In genomic region chr3:122081543-122081942, GRCh38 we compare ENCODE assay signal across 13 cellular contexts. TPM values are rescaled to one million over a fixed set of nuclear protein-coding genes. Genes with fewer than 3 reads are reported as not detected.
DNase-seq lines count a peak whose midpoint lies in the region; ATAC-seq and TF ChIP-seq lines count a peak whose summit lies in the region.
"Had no signal": no experiment of that assay in that cellular context is flagged by ENCODE, and none has a peak within 500 bp of the region (broad histone marks: within the 10 kb centered on the region; RNA-seq: fewer than 3 reads in every experiment).

No MANE protein-coding gene starts in this region.

- H2AFZ ChIP-seq in OCI-LY1 (ENCODE audit: low read length) = no peak overlapping the region
- H2AFZ ChIP-seq: GM23248 had no signal

- ATAC-seq in natural killer cell treated with Interleukin-12 subunit alpha and Interleukin-12 subunit beta and Interleukin-15 and Interleukin-18, amount 100 ng/mL, for 72 hours = peak; percentile 79 to 81
- ATAC-seq in natural killer cell (no peak), HG02588 (IDR thresholded peaks at IDR 0.05; ENCODE audit: unreplicated experiment) (peak; percentile 30), HG03354 (IDR thresholded peaks at IDR 0.05; ENCODE audit: poor library complexity, severe bottlenecking, unreplicated experiment) (no peak), heart left ventricle (no peak)
- ATAC-seq: Panc1 had no signal

- peak overlapping the region in 1 of 2 donors; percentile 77 for H3K27ac Mint-ChIP-seq in natural killer cell treated with Interleukin-12 subunit alpha and Interleukin-12 subunit beta and Interleukin-15 and Interleukin-18, amount 100 ng/mL, for 72 hours
- no peak overlapping the region for H3K27ac Mint-ChIP-seq in natural killer cell
- H3K27ac Mint-ChIP-seq: progenitor cell of endocrine pancreas had no signal

- no peak for DNase-seq in natural killer cell treated with Interleukin-12 subunit alpha and Interleukin-12 subunit beta and Interleukin-15 and Interleukin-18, amount 100 ng/mL, for 72 hours (ENCODE audit: low spot score)
- no peak for DNase-seq in natural killer cell
- DNase-seq in SJCRH30 = no peak
- no peak for DNase-seq in tibial artery
- DNase-seq in heart left ventricle = no peak
- DNase-seq: activated effector memory CD4-positive, alpha-beta T cell treated with anti-CD3 and anti-CD28 coated beads, Interleukin-2, amount 50 U/mL, for 16 hours; GM23248; thyroid gland had no signal

- H3K4me3 ChIP-seq in OCI-LY1 (ENCODE audit: low read depth, low read length, poor library complexity, severe bottlenecking) (no peak overlapping the region), SJCRH30 (no peak overlapping the region), tibial artery (no peak overlapping the region), heart left ventricle (no peak overlapping the region)
- H3K4me3 ChIP-seq: GM23248, thyroid gland had no signal

- H3K9me3 Mint-ChIP-seq in natural killer cell treated with Interleukin-12 subunit alpha and Interleukin-12 subunit beta and Interleukin-15 and Interleukin-18, amount 100 ng/mL, for 72 hours = no peaks in the 10 kb centered on the region
- H3K9me3 Mint-ChIP-seq in natural killer cell = no peaks in the 10 kb centered on the region

- H3K27me3 Mint-ChIP-seq in natural killer cell treated with Interleukin-12 subunit alpha and Interleukin-12 subunit beta and Interleukin-15 and Interleukin-18, amount 100 ng/mL, for 72 hours = peaks cover 0 to 33% of the 10 kb centered on the region in 2 donors
- H3K27me3 Mint-ChIP-seq in natural killer cell (ENCODE audit: low read depth in 2 of 2) = peaks cover 0 to 9% of the 10 kb centered on the region in 2 donors

- intact Hi-C loops in natural killer cell (cut with micrococcal nuclease) (no loop called here), tibial artery (cut with DNase I; ENCODE audit: low total_unique reads) (no loop called here), heart left ventricle (cut with DNase I) (no loop called here)

- WGBS in heart left ventricle, 4 donors = 50 to 60% (median 51%) methylated on average over 4 of the region's 4 CpGs

- no peaks in the 10 kb centered on the region for H3K36me3 Mint-ChIP-seq in natural killer cell treated with Interleukin-12 subunit alpha and Interleukin-12 subunit beta and Interleukin-15 and Interleukin-18, amount 100 ng/mL, for 72 hours
- H3K36me3 Mint-ChIP-seq in natural killer cell = no peaks in the 10 kb centered on the region

- H3K9ac ChIP-seq in OCI-LY1 (ENCODE audit: low read length) = no peak overlapping the region
- H3K9ac ChIP-seq: GM23248 had no signal

- H3K4me2 ChIP-seq in OCI-LY1 (ENCODE audit: low read length) = peak overlapping the region; percentile 85; the same call in 1 of the 2 replicates

- peak overlapping the region; percentile 66 for H3K4me3 Mint-ChIP-seq in natural killer cell treated with Interleukin-12 subunit alpha and Interleukin-12 subunit beta and Interleukin-15 and Interleukin-18, amount 100 ng/mL, for 72 hours
- no peak overlapping the region for H3K4me3 Mint-ChIP-seq in natural killer cell

- H3K9me3 ChIP-seq in OCI-LY1 (ENCODE audit: low read length) (no peaks in the 10 kb centered on the region), SJCRH30 (replicated peaks) (no peaks in the 10 kb centered on the region), tibial artery (no peaks in the 10 kb centered on the region), heart left ventricle (no peaks in the 10 kb centered on the region)
- H3K9me3 ChIP-seq: thyroid gland had no signal

- H3K27ac ChIP-seq in OCI-LY1 (ENCODE audit: low read depth, low read length, poor library complexity, severe bottlenecking) (no peak overlapping the region), SJCRH30 (no peak overlapping the region), tibial artery (no peak overlapping the region), heart left ventricle (no peak overlapping the region)
- H3K27ac ChIP-seq: GM23248, thyroid gland had no signal

- H3K36me3 ChIP-seq in OCI-LY1 (ENCODE audit: insufficient read depth, low read length) (peaks cover 16% of the 10 kb centered on the region), SJCRH30 (no peaks in the 10 kb centered on the region), tibial artery (no peaks in the 10 kb centered on the region), heart left ventricle (no peaks in the 10 kb centered on the region)
- H3K36me3 ChIP-seq: thyroid gland had no signal

- H3K4me1 Mint-ChIP-seq in natural killer cell treated with Interleukin-12 subunit alpha and Interleukin-12 subunit beta and Interleukin-15 and Interleukin-18, amount 100 ng/mL, for 72 hours (ENCODE audit: low read depth in 2 of 2) = peaks cover 26 to 48% of the 10 kb centered on the region in 2 donors
- no peaks in the 10 kb centered on the region for H3K4me1 Mint-ChIP-seq in natural killer cell

- H3K4me1 ChIP-seq in OCI-LY1 (ENCODE audit: insufficient read depth, low read length, severe bottlenecking) = peaks cover 82% of the 10 kb centered on the region
- no peaks in the 10 kb centered on the region for H3K4me1 ChIP-seq in SJCRH30
- no peaks in the 10 kb centered on the region for H3K4me1 ChIP-seq in tibial artery
- peaks cover 0 to 33% (median 0%) of the 10 kb centered on the region in 12 donors for H3K4me1 ChIP-seq in heart left ventricle
- H3K4me1 ChIP-seq: thyroid gland had no signal

- H3K79me2 ChIP-seq in OCI-LY1 (ENCODE audit: insufficient read depth, low read length) = peaks cover 22% of the 10 kb centered on the region

- H3K27me3 ChIP-seq in OCI-LY1 (ENCODE audit: insufficient read depth, low read length) = no peaks in the 10 kb centered on the region
- H3K27me3 ChIP-seq in SJCRH30 = no peaks in the 10 kb centered on the region
- no peaks in the 10 kb centered on the region for H3K27me3 ChIP-seq in tibial artery
- H3K27me3 ChIP-seq in heart left ventricle = no peaks in the 10 kb centered on the region
- H3K27me3 ChIP-seq: thyroid gland had no signal

- TF ChIP-seq CTCF in natural killer cell (IDR thresholded peaks at IDR 0.05) (no peak), OCI-LY1 (IDR thresholded peaks at IDR 0.05; ENCODE audit: low read length) (no peak), tibial artery (IDR thresholded peaks at IDR 0.05) (no peak), heart left ventricle (IDR thresholded peaks at IDR 0.05) (no peak)

- H4K20me1 ChIP-seq in OCI-LY1 (ENCODE audit: insufficient read depth, low read length) = no peaks in the 10 kb centered on the region

- no peaks in the 10 kb centered on the region for H3F3A ChIP-seq in OCI-LY1 (ENCODE audit: insufficient read depth, low read length)

- no peak for TF ChIP-seq POLR2A in heart left ventricle (IDR thresholded peaks at IDR 0.05)

- no peaks in the 10 kb centered on the region for H3K9me2 ChIP-seq in OCI-LY1 (ENCODE audit: low read depth, low read length)

RNA-seq across cellular contexts. Expression of gene CD86, which starts 26.4 kb away (rescaled TPM):
- total RNA-seq in natural killer cell treated with Interleukin-12 subunit alpha and Interleukin-12 subunit beta and Interleukin-15 and Interleukin-18, amount 100 ng/mL, for 72 hours = 1 to 10 TPM; 3.2 to 4.5 TPM
- total RNA-seq in natural killer cell (1 to 10 TPM; 2.1 to 6.9 (median 4.7) TPM), heart left ventricle (10 to 100 TPM in 2 of 9 donors, 1 to 10 TPM in 4, under 1 TPM in 3; 0.56 to 30.0 (median 1.8) TPM)
- total RNA-seq in SJCRH30 (2014; rRNA removed; shearing (Covaris generic)) = not detected in 2 replicates
- polyA plus RNA-seq in heart left ventricle = under 1 TPM; 0.38 to 0.86 TPM
- total RNA-seq: GM23248, progenitor cell of endocrine pancreas had no signal
- polyA plus RNA-seq: GM23248 had no signal

RNA-seq across cellular contexts. Expression of gene ILDR1, which starts 59.5 kb away (rescaled TPM):
- under 1 TPM in 1 of 2 donors, not detected in 1; 0.59 TPM for total RNA-seq in natural killer cell treated with Interleukin-12 subunit alpha and Interleukin-12 subunit beta and Interleukin-15 and Interleukin-18, amount 100 ng/mL, for 72 hours
- total RNA-seq in natural killer cell = under 1 TPM in 1 of 3 donors, not detected in 2; 0.28 TPM
- not detected in 2 replicates for total RNA-seq in SJCRH30 (2014; rRNA removed; shearing (Covaris generic))
- under 1 TPM in 3 of 9 donors, not detected in 6; 0.18 to 0.24 (median 0.20) TPM for total RNA-seq in heart left ventricle
- polyA plus RNA-seq in heart left ventricle = not detected
- total RNA-seq: GM23248 had no signal
- polyA plus RNA-seq: GM23248 had no signal

Comparison
In these comparisons a context has a peak if more than half of its experiments do, and no peak if none do; other contexts are left out.
1. ATAC-seq: peak in natural killer cell treated with Interleukin-12 subunit alpha and Interleukin-12 subunit beta and Interleukin-15 and Interleukin-18, amount 100 ng/mL, for 72 hours (2 of 2) and HG02588 (single experiment); none in natural killer cell (0 of 3), HG03354 (single experiment) and heart left ventricle (0 of 4).